24 cellular contexts compared by ENCODE assay signal in the genomic region with DNA sequence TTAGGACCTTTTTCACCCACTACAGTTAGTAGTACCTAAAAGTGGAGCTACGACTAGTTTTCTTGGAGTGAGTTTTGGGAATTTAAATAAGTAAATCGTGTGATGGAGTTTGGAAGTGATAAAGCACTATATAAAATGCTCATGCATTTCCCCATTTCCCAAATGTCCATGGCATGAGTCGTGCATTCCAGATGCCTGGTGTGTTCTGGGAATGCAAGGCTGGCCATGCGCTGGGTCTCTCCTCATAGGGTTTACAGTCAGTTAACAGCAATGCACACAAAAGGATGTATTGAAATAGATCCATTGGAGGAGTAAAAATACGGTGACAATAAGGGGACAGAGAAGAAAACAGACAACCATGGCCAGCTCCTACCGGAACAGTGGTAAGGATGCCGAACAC.
"Had no signal": no experiment of that assay in that cellular context is flagged by ENCODE, and none has a peak within 500 bp of the region (broad histone marks: within the 10 kb centered on the region; RNA-seq: fewer than 3 reads in every experiment).

No MANE protein-coding gene starts in this region.

- H3K9me3 ChIP-seq: heart right ventricle, left lung, lower lobe of right lung, mucosa of descending colon, ovary, right atrium auricular region, right lobe of liver, suprapubic skin, thoracic aorta, tibial artery, upper lobe of right lung had no signal

- H3K4me1 ChIP-seq: heart right ventricle, left lung, lower lobe of right lung, right atrium auricular region, right lobe of liver, suprapubic skin, tibial artery, upper lobe of right lung had no signal

- H3K4me3 ChIP-seq: heart right ventricle, hepatocyte, left lung, lower lobe of right lung, mucosa of descending colon, ovary, right atrium auricular region, right lobe of liver, smooth muscle cell, suprapubic skin, thoracic aorta, tibial artery, upper lobe of right lung had no signal

- H3K27ac ChIP-seq: heart right ventricle, hepatocyte, left lung, lower lobe of right lung, ovary, right atrium auricular region, right lobe of liver, suprapubic skin, thoracic aorta, tibial artery, upper lobe of right lung had no signal

- H3K27me3 ChIP-seq: hepatocyte, left lung, ovary, right atrium auricular region, right lobe of liver, suprapubic skin, tibial artery, upper lobe of right lung had no signal

- DNase-seq: heart right ventricle; kidney glomerular epithelial cell; left colon; left lung; lower lobe of right lung; mammary epithelial cell; mesenchymal stem cell; midbrain; mucosa of descending colon; naive thymus-derived CD4-positive, alpha-beta T cell; ovary; right lobe of liver; stimulated activated CD4-positive, alpha-beta T cell treated with anti-CD3 and anti-CD28 coated beads, Interleukin-1b, Interleukin-23, amount 100 ng/mL, for 48 hours; stimulated activated CD4-positive, alpha-beta T cell treated with anti-CD3 and anti-CD28 coated beads, Interleukin-2, amount 100 ng/mL, for 48 hours; stimulated activated CD4-positive, alpha-beta T cell treated with anti-CD3 and anti-CD28 coated beads, Interleukin-4, amount 100 ng/mL, for 4 hours; stimulated activated naive B cell treated with anti-CD40 and anti-IgM and Interleukin-4, amounts not matched to agents 10 μg/mL and 1 μg/mL and 100 μg/mL, for 72 hours; tibial artery; trophoblast cell; upper lobe of right lung had no signal

- H3K36me3 ChIP-seq: heart right ventricle, left lung, lower lobe of right lung, ovary, right atrium auricular region, right lobe of liver, suprapubic skin, thoracic aorta, tibial artery, upper lobe of right lung had no signal
